ENCODE assay signal across 28 cellular contexts in the genomic region with DNA sequence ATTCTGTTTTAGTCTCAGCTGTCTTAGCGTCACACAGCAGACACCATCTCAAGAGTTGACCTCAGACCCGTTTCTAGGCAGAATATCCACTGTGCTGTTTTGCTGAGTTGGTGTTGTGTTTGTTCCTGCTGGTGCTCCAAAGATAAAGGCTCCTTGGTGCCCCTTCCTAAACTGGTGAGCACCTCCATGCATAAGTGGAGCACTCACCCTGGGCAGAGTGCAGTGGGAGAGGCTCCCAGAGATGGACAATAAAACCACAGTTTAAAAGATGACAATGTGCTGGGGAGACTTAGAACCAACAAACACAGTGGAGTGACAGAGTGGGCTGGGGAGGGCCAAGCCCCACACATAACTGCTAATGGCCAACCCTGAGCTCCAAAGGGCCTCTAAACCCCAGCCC.
"Had no signal": no experiment of that assay in that cellular context is flagged by ENCODE, and none has a peak within 500 bp of the region (broad histone marks: within the 10 kb centered on the region; RNA-seq: fewer than 3 reads in every experiment).

No MANE protein-coding gene starts in this region.

- ATAC-seq: activated CD8-positive, alpha-beta memory T cell treated with anti-CD3 and anti-CD28 coated beads, Interleukin-2, amount 10 ng/mL, durations not matched to agents 7 days and 5 days; activated naive CD8-positive, alpha-beta T cell treated with anti-CD3 and anti-CD28 coated beads, Interleukin-2, amount 50 U/mL, for 24 hours; Panc1 had no signal

- H3K9me3 Mint-ChIP-seq: activated CD4-positive, alpha-beta memory T cell treated with anti-CD3 and anti-CD28 coated beads, Interleukin-2, amount 10 ng/mL, durations not matched to agents 7 days and 5 days; activated naive CD4-positive, alpha-beta T cell treated with anti-CD3 and anti-CD28 coated beads, Interleukin-2, amount 10 ng/mL, durations not matched to agents 7 days and 5 days; activated naive CD8-positive, alpha-beta T cell treated with anti-CD3 and anti-CD28 coated beads, Interleukin-2, amount 50 U/mL, for 24 hours had no signal

- H3K27me3 ChIP-seq: ascending aorta, cardiac muscle cell, SJCRH30 had no signal

- H3K9me3 ChIP-seq: ascending aorta, SJCRH30 had no signal

- H3K27ac ChIP-seq: ascending aorta, cardiac muscle cell, SJCRH30, SK-N-MC, WERI-Rb-1 had no signal

- H3K36me3 Mint-ChIP-seq: activated CD8-positive, alpha-beta memory T cell treated with anti-CD3 and anti-CD28 coated beads, Interleukin-2, amount 10 ng/mL, durations not matched to agents 7 days and 5 days; activated naive CD4-positive, alpha-beta T cell treated with anti-CD3 and anti-CD28 coated beads, Interleukin-2, amount 10 ng/mL, durations not matched to agents 7 days and 5 days; activated naive CD8-positive, alpha-beta T cell had no signal

- H3K4me3 Mint-ChIP-seq: activated CD4-positive, alpha-beta memory T cell treated with anti-CD3 and anti-CD28 coated beads, Interleukin-2, amount 10 ng/mL, durations not matched to agents 7 days and 5 days; activated CD8-positive, alpha-beta memory T cell treated with anti-CD3 and anti-CD28 coated beads, Interleukin-2, amount 10 ng/mL, durations not matched to agents 7 days and 5 days; activated naive CD4-positive, alpha-beta T cell treated with anti-CD3 and anti-CD28 coated beads, Interleukin-2, amount 10 ng/mL, durations not matched to agents 7 days and 5 days; activated naive CD8-positive, alpha-beta T cell; activated naive CD8-positive, alpha-beta T cell treated with anti-CD3 and anti-CD28 coated beads, Interleukin-2, amount 50 U/mL, for 24 hours had no signal

- H3K4me3 ChIP-seq: ascending aorta, cardiac muscle cell, SJCRH30, SK-N-MC had no signal

- H3K27ac Mint-ChIP-seq: activated CD4-positive, alpha-beta memory T cell treated with anti-CD3 and anti-CD28 coated beads, Interleukin-2, amount 10 ng/mL, durations not matched to agents 7 days and 5 days; activated CD8-positive, alpha-beta memory T cell treated with anti-CD3 and anti-CD28 coated beads, Interleukin-2, amount 10 ng/mL, durations not matched to agents 7 days and 5 days; activated naive CD4-positive, alpha-beta T cell treated with anti-CD3 and anti-CD28 coated beads, Interleukin-2, amount 10 ng/mL, durations not matched to agents 7 days and 5 days; activated naive CD8-positive, alpha-beta T cell; activated naive CD8-positive, alpha-beta T cell treated with anti-CD3 and anti-CD28 coated beads, Interleukin-2, amount 50 U/mL, for 24 hours had no signal

- H3K4me1 ChIP-seq: ascending aorta, SJCRH30 had no signal

- H3K36me3 ChIP-seq: ascending aorta, cardiac muscle cell, SJCRH30, WERI-Rb-1 had no signal

- DNase-seq: activated CD4-positive, alpha-beta memory T cell treated with anti-CD3 and anti-CD28 coated beads, Interleukin-2, amount 10 ng/mL, durations not matched to agents 7 days and 5 days; activated CD4-positive, alpha-beta T cell treated with anti-CD3 and anti-CD28 coated beads for 1 hour; activated CD4-positive, alpha-beta T cell treated with anti-CD3 and anti-CD28 coated beads for 48 hours; activated CD4-positive, CD25-positive, alpha-beta regulatory T cell; activated CD8-positive, alpha-beta memory T cell treated with anti-CD3 and anti-CD28 coated beads for 24 hours; activated CD8-positive, alpha-beta memory T cell treated with anti-CD3 and anti-CD28 coated beads, Interleukin-2, amount 10 ng/mL, durations not matched to agents 7 days and 5 days; activated CD8-positive, alpha-beta memory T cell treated with anti-CD3 and anti-CD28 coated beads, Interleukin-2, amount 50 U/mL, for 48 hours; activated effector memory CD4-positive, alpha-beta T cell treated with Interleukin-2 at 50 U/mL for 16 hours; activated naive CD4-positive, alpha-beta T cell treated with anti-CD3 and anti-CD28 coated beads, Interleukin-2, amount 10 ng/mL, durations not matched to agents 7 days and 5 days; activated naive CD8-positive, alpha-beta T cell treated with anti-CD3 and anti-CD28 coated beads, Interleukin-2, amount 50 U/mL, for 24 hours; activated T-cell treated with anti-CD3 and anti-CD28 coated beads, Interleukin-2, amount 50 U/mL, for 48 hours; amniotic stem cell; NCI-H1105; NCI-H1417 treated with DMSO at 0.1 percent for 48 hours; NCI-H1694; NCI-H1930; NCI-H2081 treated with DMSO at 0.1 percent for 48 hours; NCI-H345; NCI-H524 treated with DMSO at 0.1 percent for 48 hours; SHP77; SJCRH30; T1000; WERI-Rb-1 had no signal
